Comparison of ENCODE assay signal across 8 cellular contexts in genomic region chr2:150610670-150611279, GRCh38.
DNase-seq lines count a peak whose midpoint lies in the region; ATAC-seq, FAIRE-seq and TF ChIP-seq lines count a peak whose summit lies in the region.

No MANE protein-coding gene starts in this region.

- no peak overlapping the region for H3K9ac ChIP-seq in H1 (replicated peaks in 1 of 4; ENCODE audit: extremely low read depth in 1 of 4, low read depth in 3 of 4, low read length in 3 of 4)

- H3K4me2 ChIP-seq in H1 (ENCODE audit: insufficient read depth in 1 of 2, low read depth in 2 of 2, low read length in 2 of 2), result no peak overlapping the region

- TF ChIP-seq POLR2A in H1 (IDR thresholded peaks at IDR 0.05; ENCODE audit: control extremely low read depth in 1 of 2, low read depth in 2 of 2, low read length in 2 of 2), result no peak

- 48% methylated on average over 6 of the region's 6 CpGs; no CpG with 5 or more reads in 1 of the 2 experiments for WGBS in H1 (ENCODE audit: extremely low coverage in 1 of 2, insufficient coverage in 1 of 2, insufficient read length in 1 of 2, insufficient replicate concordance in 2 of 2, low coverage in 1 of 2, low lambda C conversion rate in 2 of 2, missing lambda C conversion rate in 1 of 2), 2 experiments
- 79 to 84% (median 83%) methylated on average over 6 of the region's 6 CpGs for WGBS in psoas muscle, 3 donors

- no peak overlapping the region for H2BK120ac ChIP-seq in H1 (replicated peaks; ENCODE audit: low read depth, low read length)

- no peak overlapping the region for H3K23ac ChIP-seq in H1 (ENCODE audit: insufficient read length)

- no peak overlapping the region for H3K4ac ChIP-seq in H1 (replicated peaks; ENCODE audit: insufficient read length, low read depth, low read length)

- no peak overlapping the region for H3K27ac ChIP-seq in H1 (ENCODE audit: low read depth, low read length)
- H3K27ac ChIP-seq in psoas muscle, result no peak overlapping the region

- no peak overlapping the region for H2AFZ ChIP-seq in H1 (ENCODE audit: low read length)

- H3K18ac ChIP-seq in H1 (ENCODE audit: extremely low read depth, low read length), result no peak overlapping the region

- ATAC-seq in GM19395 (IDR thresholded peaks at IDR 0.05; ENCODE audit: unreplicated experiment) (peak; percentile 80), psoas muscle (no peak), GM19324 (IDR thresholded peaks at IDR 0.05; ENCODE audit: low FRiP score, unreplicated experiment) (no peak)
- ATAC-seq in activated CD4-positive, CD25-positive, alpha-beta regulatory T cell treated with anti-CD3 and anti-CD28 coated beads, Interleukin-2, amount 50 U/mL, for 24 hours, result no peak

- H3K36me3 ChIP-seq in BE2C (no peaks in the 10 kb centered on the region), H1 (ENCODE audit: control insufficient read depth in 2 of 4, insufficient read depth in 4 of 4, low read length in 3 of 4) (no peaks in the 10 kb centered on the region), psoas muscle (ENCODE audit: insufficient read depth in 1 of 2, low read depth in 1 of 2) (no peaks in the 10 kb centered on the region)

- H3K23me2 ChIP-seq in H1 (ENCODE audit: low read depth, low read length), result no peaks in the 10 kb centered on the region

- no peak overlapping the region for H2AK5ac ChIP-seq in H1 (ENCODE audit: low read depth, low read length)

- H2BK12ac ChIP-seq in H1 (ENCODE audit: low read depth, low read length), result no peak overlapping the region

- peak; percentile 93 to 94 for TF ChIP-seq RAD21 in H1 (IDR thresholded peaks at IDR 0.05 in 1 of 2, conservative IDR thresholded peaks at IDR 0.05 in 1 of 2; ENCODE audit: low read depth in 2 of 2, low read length in 2 of 2)

- no peaks in the 10 kb centered on the region for H3K79me2 ChIP-seq in H1 (ENCODE audit: control insufficient read depth in 1 of 2, insufficient read depth in 2 of 2, low read length in 2 of 2)

- TF ChIP-seq CTCF in BE2C (IDR thresholded peaks at IDR 0.05; ENCODE audit: low read depth, low read length), result peak; percentile 51
- TF ChIP-seq CTCF in H1 (IDR thresholded peaks at IDR 0.05; ENCODE audit: control extremely low read depth in 1 of 3, insufficient read depth in 1 of 3, low read depth in 1 of 3, low read length in 3 of 3), result peak; percentile 15 to 81 (median 71)
- peak; percentile 22 for TF ChIP-seq CTCF in psoas muscle (IDR thresholded peaks at IDR 0.05)

- CTCF ChIA-PET in H1 (lab: Charles Lee; ENCODE audit: partially characterized antibody), result interaction anchor here (0.7 to 2.8 kb wide), 5 partner anchors 10 to 552 kb away, joined by 3 to 16 read pairs (median 4); no protein-coding TSS in a partner anchor

- H2BK5ac ChIP-seq in H1 (ENCODE audit: low read depth, low read length), result no peak overlapping the region

- H3K27me3 ChIP-seq in BE2C (no peaks in the 10 kb centered on the region), H1 (replicated peaks in 1 of 4; ENCODE audit: control insufficient read depth in 3 of 4, extremely low read depth in 1 of 4, insufficient read depth in 3 of 4, low read length in 3 of 4) (no peaks in the 10 kb centered on the region), psoas muscle (ENCODE audit: insufficient read depth in 3 of 3, low read length in 2 of 3) (no peaks in the 10 kb centered on the region)

- H3K79me1 ChIP-seq in H1 (ENCODE audit: low read depth, low read length), result no peaks in the 10 kb centered on the region

- no peaks in the 10 kb centered on the region for H3K4me1 ChIP-seq in BE2C
- H3K4me1 ChIP-seq in H1 (replicated peaks in 1 of 4; ENCODE audit: control insufficient read depth in 3 of 4, insufficient read depth in 4 of 4, low read length in 3 of 4), result peaks cover 0 to 3% (median under 1%) of the 10 kb centered on the region in 4 experiments; a peak in 2 of 7 replicates
- H3K4me1 ChIP-seq in psoas muscle, result no peaks in the 10 kb centered on the region

- intact Hi-C loops in psoas muscle (cut with DNase I), result loop anchor here in 1 of 2 donors (10.0 kb wide), 1 partner anchor 284 kb away; no protein-coding TSS in a partner anchor

- no peaks in the 10 kb centered on the region for H4K20me1 ChIP-seq in H1 (replicated peaks in 1 of 2; ENCODE audit: control insufficient read depth in 1 of 2, insufficient read depth in 2 of 2, low read length in 2 of 2)

- no peak overlapping the region for H2BK20ac ChIP-seq in H1 (ENCODE audit: low read length)

- peak; percentile 92 for FAIRE-seq in H1 (lab: Jason Lieb, UNC)

- H4K8ac ChIP-seq in H1 (ENCODE audit: extremely low read depth, insufficient read depth, low read length), result no peak overlapping the region

- H3K4me3 ChIP-seq in BE2C (ENCODE audit: low read depth, low read length) (no peak overlapping the region), H1 (ENCODE audit: extremely low read depth in 1 of 4, insufficient read depth in 2 of 4, low read depth in 3 of 4, low read length in 4 of 4) (no peak overlapping the region), psoas muscle (no peak overlapping the region)

- peak; percentile 8 for DNase-seq in BE2C
- peak; percentile 9 for DNase-seq in NAMALWA (ENCODE audit: low spot score)
- DNase-seq in H1 (ENCODE audit: low read depth in 1 of 2, low spot score in 2 of 2), result peak in 1 of 2 experiments; percentile 49
- no peak for DNase-seq in psoas muscle
- no peak for DNase-seq in NCI-H446 treated with DMSO at 0.1 percent for 48 hours (lab: John Stamatoyannopoulos, UW)

- H3K14ac ChIP-seq in H1 (ENCODE audit: insufficient read length), result no peak overlapping the region

- POLR2A ChIA-PET in H1 (lab: Charles Lee; ENCODE audit: partially characterized antibody), result no interaction called here

- no peak overlapping the region for H3K56ac ChIP-seq in H1 (replicated peaks; ENCODE audit: insufficient read length, low read depth, low read length)

- no peak for TF ChIP-seq EP300 in H1 (IDR thresholded peaks at IDR 0.05; ENCODE audit: borderline replicate concordance in 1 of 2, low read depth in 2 of 2, low read length in 2 of 2)

- H3K9me3 ChIP-seq in BE2C, result no peaks in the 10 kb centered on the region
- H3K9me3 ChIP-seq in H1 (ENCODE audit: insufficient read depth in 2 of 2, low read depth in 1 of 2, low read length in 1 of 2), result no peaks in the 10 kb centered on the region
- H3K9me3 ChIP-seq in psoas muscle, result no peaks in the 10 kb centered on the region

- no peak overlapping the region for H4K91ac ChIP-seq in H1 (replicated peaks; ENCODE audit: insufficient read length, low read length)

- H4K5ac ChIP-seq in H1 (ENCODE audit: insufficient read length, low read depth, low read length), result no peak overlapping the region

- H2BK15ac ChIP-seq in H1 (ENCODE audit: low read length), result no peak overlapping the region

TF ChIP-seq in H1, 55 proteins besides CTCF, POLR2A, EP300 and RAD21:
- TF ChIP-seq MAFK (IDR thresholded peaks at IDR 0.05; ENCODE audit: low read depth, low read length) (0 out of 2 replicates have a peak, but pooled peaks have one; percentile 7), GABPA (IDR thresholded peaks at IDR 0.05; ENCODE audit: borderline replicate concordance, insufficient read depth, low read length) (no peak)
TF ChIP-seq in H1: peak in this region for 1.

Comparison
In these comparisons a context has a peak if more than half of its experiments do, and no peak if none do; other contexts are left out.
1. DNase-seq: peak in BE2C (single experiment) and NAMALWA (single experiment); none in psoas muscle (0 of 2) and NCI-H446 treated with DMSO at 0.1 percent for 48 hours (single experiment).
2. Peak in every context shown above with its lines, with median percentiles within 50 percentile points of each other: CTCF ChIP-seq.